ENCODE assay signal across 16 cellular contexts in the genomic region with DNA sequence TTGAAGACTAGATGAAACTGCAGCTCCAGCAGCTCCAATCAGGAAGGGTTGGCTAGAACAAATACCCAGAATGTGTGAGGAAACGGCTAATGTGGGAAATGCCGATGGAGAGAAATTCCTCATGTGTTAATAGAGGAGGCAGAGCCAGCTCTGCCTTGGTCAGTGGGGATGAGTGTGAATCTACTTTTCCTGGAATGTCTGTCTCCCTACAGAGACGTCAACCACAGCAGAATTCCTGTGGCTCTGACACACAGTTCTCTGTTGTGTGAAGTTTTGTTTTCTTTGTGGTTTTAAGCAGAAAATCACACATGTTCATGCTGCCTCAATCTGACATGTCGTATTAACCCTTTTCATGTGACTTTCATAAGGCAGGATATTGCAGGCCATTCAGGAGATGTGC.
DNase-seq lines count a peak whose midpoint lies in the region; ATAC-seq, FAIRE-seq and TF ChIP-seq lines count a peak whose summit lies in the region.
"Had no signal": no experiment of that assay in that cellular context is flagged by ENCODE, and none has a peak within 500 bp of the region (broad histone marks: within the 10 kb centered on the region; RNA-seq: fewer than 3 reads in every experiment).

No MANE protein-coding gene starts in this region.

- peak; percentile 98 for FAIRE-seq in H1 (lab: Jason Lieb, UNC)
- FAIRE-seq: GM12878 had no signal

- peak; percentile 79 for DNase-seq in BJ (ENCODE audit: low read depth)
- peak; percentile 29 for DNase-seq in PC-3
- no peak for DNase-seq in H1 (ENCODE audit: low read depth in 1 of 2, low spot score in 2 of 2)
- DNase-seq in mesenchymal stem cell: peak; percentile 96
- DNase-seq in HEK293T (ENCODE audit: extremely low spot score): no peak
- no peak for DNase-seq in uterus
- DNase-seq in substantia nigra (lab: John Stamatoyannopoulos, UW): no peak
- DNase-seq in activated T-helper 2 cell treated with anti-CD3 and anti-CD28 coated beads, Interferon-gamma antibody, Interleukin-2, Interleukin-4, amounts not matched to agents 10 μg/mL and 5 μg/mL and 100 μg/mL, durations not matched to agents 14 hours and 24 hours and 36 hours (ENCODE audit: low spot score): no peak
- DNase-seq: activated CD8-positive, alpha-beta memory T cell treated with anti-CD3 and anti-CD28 coated beads, Interleukin-2, amount 10 ng/mL, durations not matched to agents 7 days and 5 days; C1 segment of cervical spinal cord; NCI-H510A; stimulated activated CD4-positive, alpha-beta T cell treated with anti-CD3 and anti-CD28 coated beads, Interleukin-15, amount 100 ng/mL, for 24 hours; stimulated activated naive CD8-positive, alpha-beta T cell treated with anti-CD3 and anti-CD28 coated beads, Interleukin-15, Interleukin-2, amounts not matched to agents 100 U/mL and 50 U/mL, for 24 hours had no signal

- H2BK120ac ChIP-seq in H1 (replicated peaks; ENCODE audit: low read depth, low read length) (no peak overlapping the region), mesenchymal stem cell (ENCODE audit: low read depth, low read length) (no peak overlapping the region)

- no peaks in the 10 kb centered on the region for H3K4me1 Mint-ChIP-seq in activated T-helper 2 cell treated with anti-CD3 and anti-CD28 coated beads, Interferon-gamma antibody, Interleukin-2, Interleukin-4, amounts not matched to agents 10 μg/mL and 5 μg/mL and 100 μg/mL, durations not matched to agents 14 hours and 24 hours and 36 hours (ENCODE audit: low read depth)
- H3K4me1 Mint-ChIP-seq: activated CD8-positive, alpha-beta memory T cell treated with anti-CD3 and anti-CD28 coated beads, Interleukin-2, amount 10 ng/mL, durations not matched to agents 7 days and 5 days had no signal

- H3K56ac ChIP-seq in H1 (replicated peaks; ENCODE audit: insufficient read length, low read depth, low read length): no peak overlapping the region

- no peaks in the 10 kb centered on the region for H3K79me2 ChIP-seq in PC-3 (ENCODE audit: low read length)
- no peaks in the 10 kb centered on the region for H3K79me2 ChIP-seq in H1 (ENCODE audit: control insufficient read depth in 1 of 2, insufficient read depth in 2 of 2, low read length in 2 of 2)

- H3K18ac ChIP-seq in H1 (ENCODE audit: extremely low read depth, low read length): no peak overlapping the region
- peak overlapping the region in 1 of 2 experiments; percentile 84 for H3K18ac ChIP-seq in mesenchymal stem cell (ENCODE audit: low read depth in 1 of 2, low read length in 2 of 2)

- H2BK15ac ChIP-seq in H1 (ENCODE audit: low read length) (no peak overlapping the region), mesenchymal stem cell (ENCODE audit: low read depth, poor library complexity, severe bottlenecking) (no peak overlapping the region)

- intact Hi-C loops in PC-3 (cut with micrococcal nuclease): no loop called here
- intact Hi-C loops in uterus (cut with DNase I; ENCODE audit: low total_unique reads): no loop called here
- intact Hi-C loops in activated T-helper 2 cell treated with anti-CD3 and anti-CD28 coated beads, Interferon-gamma antibody, Interleukin-2, Interleukin-4, amounts not matched to agents 10 μg/mL and 5 μg/mL and 100 μg/mL, durations not matched to agents 14 hours and 24 hours and 36 hours (cut with micrococcal nuclease): no loop called here

- no peak overlapping the region for H3K4me3 ChIP-seq in BJ (ENCODE audit: low read depth, low read length)
- no peak overlapping the region for H3K4me3 ChIP-seq in PC-3 (ENCODE audit: low read length)
- H3K4me3 ChIP-seq in H1 (ENCODE audit: extremely low read depth in 1 of 4, insufficient read depth in 2 of 4, low read depth in 3 of 4, low read length in 4 of 4): no peak overlapping the region
- H3K4me3 ChIP-seq in mesenchymal stem cell (ENCODE audit: insufficient read depth in 1 of 2, low read depth in 1 of 2, low read length in 2 of 2): no peak overlapping the region
- no peak overlapping the region for H3K4me3 ChIP-seq in uterus
- H3K4me3 ChIP-seq: cardiac muscle cell, GM12878 had no signal

- H3K27me3 ChIP-seq in BJ (ENCODE audit: control insufficient read depth, insufficient read depth, low read length) (peaks cover 11% of the 10 kb centered on the region), PC-3 (ENCODE audit: low read length) (peaks cover 45% of the 10 kb centered on the region), H1 (replicated peaks in 1 of 4; ENCODE audit: control insufficient read depth in 3 of 4, extremely low read depth in 1 of 4, insufficient read depth in 3 of 4, low read length in 3 of 4) (no peaks in the 10 kb centered on the region), mesenchymal stem cell (ENCODE audit: control insufficient read depth in 1 of 2, insufficient read depth in 1 of 2, low read length in 2 of 2) (peaks cover 0 to 33% of the 10 kb centered on the region in 2 experiments), uterus (no peaks in the 10 kb centered on the region)
- H3K27me3 ChIP-seq: cardiac muscle cell had no signal

- no peak overlapping the region for H2AFZ ChIP-seq in PC-3 (ENCODE audit: low read length)
- no peak overlapping the region for H2AFZ ChIP-seq in H1 (ENCODE audit: low read length)
- H2AFZ ChIP-seq in mesenchymal stem cell (ENCODE audit: low read depth, low read length): no peak overlapping the region

- H3K27me3 Mint-ChIP-seq in activated T-helper 2 cell treated with anti-CD3 and anti-CD28 coated beads, Interferon-gamma antibody, Interleukin-2, Interleukin-4, amounts not matched to agents 10 μg/mL and 5 μg/mL and 100 μg/mL, durations not matched to agents 14 hours and 24 hours and 36 hours (ENCODE audit: low read depth): no peaks in the 10 kb centered on the region
- H3K27me3 Mint-ChIP-seq: activated CD8-positive, alpha-beta memory T cell treated with anti-CD3 and anti-CD28 coated beads, Interleukin-2, amount 10 ng/mL, durations not matched to agents 7 days and 5 days; natural killer cell treated with Interleukin-12 subunit alpha and Interleukin-12 subunit beta and Interleukin-15 and Interleukin-18, amount 100 ng/mL, for 72 hours had no signal

- 84% methylated on average over 4 of the region's 4 CpGs; no CpG with 5 or more reads in 1 of the 2 experiments for WGBS in H1 (ENCODE audit: extremely low coverage in 1 of 2, insufficient coverage in 1 of 2, insufficient read length in 1 of 2, insufficient replicate concordance in 2 of 2, low coverage in 1 of 2, low lambda C conversion rate in 2 of 2, missing lambda C conversion rate in 1 of 2), 2 experiments
- 0% methylated on average over 3 of the region's 4 CpGs for WGBS in mesenchymal stem cell

- H2BK20ac ChIP-seq in H1 (ENCODE audit: low read length): no peak overlapping the region

- 0 out of 2 replicates have a peak overlapping the region, but pooled peaks have one; percentile 30 for H2AK5ac ChIP-seq in H1 (ENCODE audit: low read depth, low read length)
- peak overlapping the region; percentile 80 for H2AK5ac ChIP-seq in mesenchymal stem cell (ENCODE audit: low read length, severe bottlenecking)

- H3K36me3 ChIP-seq in BJ (ENCODE audit: control insufficient read depth, insufficient read depth, low read length) (no peaks in the 10 kb centered on the region), PC-3 (ENCODE audit: low read depth, low read length) (no peaks in the 10 kb centered on the region), H1 (ENCODE audit: control insufficient read depth in 2 of 4, insufficient read depth in 4 of 4, low read length in 3 of 4) (no peaks in the 10 kb centered on the region; a peak in 1 of 8 replicates), mesenchymal stem cell (ENCODE audit: control insufficient read depth in 1 of 2, insufficient read depth in 2 of 2, low read depth in 1 of 2, low read length in 2 of 2) (no peaks in the 10 kb centered on the region), uterus (no peaks in the 10 kb centered on the region)
- H3K36me3 ChIP-seq: cardiac muscle cell had no signal

- no peak overlapping the region for H3K4me3 Mint-ChIP-seq in activated T-helper 2 cell treated with anti-CD3 and anti-CD28 coated beads, Interferon-gamma antibody, Interleukin-2, Interleukin-4, amounts not matched to agents 10 μg/mL and 5 μg/mL and 100 μg/mL, durations not matched to agents 14 hours and 24 hours and 36 hours (ENCODE audit: low read depth)
- H3K4me3 Mint-ChIP-seq: activated CD8-positive, alpha-beta memory T cell treated with anti-CD3 and anti-CD28 coated beads, Interleukin-2, amount 10 ng/mL, durations not matched to agents 7 days and 5 days; natural killer cell treated with Interleukin-12 subunit alpha and Interleukin-12 subunit beta and Interleukin-15 and Interleukin-18, amount 100 ng/mL, for 72 hours had no signal

- H3K36me3 Mint-ChIP-seq in activated T-helper 2 cell treated with anti-CD3 and anti-CD28 coated beads, Interferon-gamma antibody, Interleukin-2, Interleukin-4, amounts not matched to agents 10 μg/mL and 5 μg/mL and 100 μg/mL, durations not matched to agents 14 hours and 24 hours and 36 hours (ENCODE audit: low read depth): no peaks in the 10 kb centered on the region
- H3K36me3 Mint-ChIP-seq: activated CD8-positive, alpha-beta memory T cell treated with anti-CD3 and anti-CD28 coated beads, Interleukin-2, amount 10 ng/mL, durations not matched to agents 7 days and 5 days; natural killer cell treated with Interleukin-12 subunit alpha and Interleukin-12 subunit beta and Interleukin-15 and Interleukin-18, amount 100 ng/mL, for 72 hours had no signal

- no peaks in the 10 kb centered on the region for H3K9me3 Mint-ChIP-seq in activated T-helper 2 cell treated with anti-CD3 and anti-CD28 coated beads, Interferon-gamma antibody, Interleukin-2, Interleukin-4, amounts not matched to agents 10 μg/mL and 5 μg/mL and 100 μg/mL, durations not matched to agents 14 hours and 24 hours and 36 hours
- H3K9me3 Mint-ChIP-seq: natural killer cell treated with Interleukin-12 subunit alpha and Interleukin-12 subunit beta and Interleukin-15 and Interleukin-18, amount 100 ng/mL, for 72 hours had no signal

- no peak overlapping the region for H2BK5ac ChIP-seq in H1 (ENCODE audit: low read depth, low read length)
- H2BK5ac ChIP-seq in mesenchymal stem cell (ENCODE audit: low read depth, low read length, poor library complexity, severe bottlenecking): no peak overlapping the region

- H3K23me2 ChIP-seq in H1 (ENCODE audit: low read depth, low read length): no peaks in the 10 kb centered on the region

- no peak overlapping the region for H3K23ac ChIP-seq in H1 (ENCODE audit: insufficient read length)
- no peak overlapping the region for H3K23ac ChIP-seq in mesenchymal stem cell (ENCODE audit: low read length in 2 of 2)

- TF ChIP-seq POLR2A in H1 (IDR thresholded peaks at IDR 0.05; ENCODE audit: control extremely low read depth in 1 of 2, low read depth in 2 of 2, low read length in 2 of 2) (no peak), uterus (IDR thresholded peaks at IDR 0.05) (no peak)

- no peaks in the 10 kb centered on the region for H3K9me2 ChIP-seq in PC-3 (replicated peaks; ENCODE audit: low read length)

- H3K9ac ChIP-seq in PC-3 (ENCODE audit: low read length) (no peak overlapping the region), H1 (replicated peaks in 1 of 4; ENCODE audit: extremely low read depth in 1 of 4, low read depth in 3 of 4, low read length in 3 of 4) (no peak overlapping the region), mesenchymal stem cell (ENCODE audit: low read length) (no peak overlapping the region)

- no TSS peak for BruUV-seq in PC-3 (replicated peaks; lab: Mats Ljungman, UMichigan)

- CTCF ChIA-PET in BJ (lab: Yijun Ruan, JAX) (interaction anchor here (1.9 kb wide), 1 partner anchor 82 kb away, joined by 4 read pairs; no protein-coding TSS in a partner anchor), PC-3 (lab: Charles Lee) (no interaction called here), H1 (lab: Charles Lee; ENCODE audit: partially characterized antibody) (no interaction called here), HEK293T (lab: Yijun Ruan, JAX) (interaction anchor here (1.1 kb wide), 1 partner anchor 400 kb away, joined by 3 read pairs; no protein-coding TSS in a partner anchor)

- no peaks in the 10 kb centered on the region for H3K9me3 ChIP-seq in PC-3 (ENCODE audit: low read length)
- no peaks in the 10 kb centered on the region for H3K9me3 ChIP-seq in H1 (ENCODE audit: insufficient read depth in 2 of 2, low read depth in 1 of 2, low read length in 1 of 2)
- no peaks in the 10 kb centered on the region for H3K9me3 ChIP-seq in mesenchymal stem cell (ENCODE audit: control insufficient read depth, low read length)
- no peaks in the 10 kb centered on the region for H3K9me3 ChIP-seq in uterus

- H4K8ac ChIP-seq in H1 (ENCODE audit: extremely low read depth, insufficient read depth, low read length) (no peak overlapping the region), mesenchymal stem cell (ENCODE audit: low read length) (no peak overlapping the region)

- POLR2A ChIA-PET in BJ (lab: Charles Lee): no interaction called here
- POLR2A ChIA-PET in PC-3 (lab: Charles Lee; ENCODE audit: unreplicated experiment): no interaction called here
- POLR2A ChIA-PET in H1 (lab: Charles Lee; ENCODE audit: partially characterized antibody): no interaction called here
- POLR2A ChIA-PET in HEK293T (lab: Yijun Ruan, JAX): no interaction called here

- no peaks in the 10 kb centered on the region for H3F3A ChIP-seq in PC-3 (ENCODE audit: low read length, unreplicated experiment)

- no peaks in the 10 kb centered on the region for H4K20me1 ChIP-seq in PC-3 (ENCODE audit: low read length)
- H4K20me1 ChIP-seq in H1 (replicated peaks in 1 of 2; ENCODE audit: control insufficient read depth in 1 of 2, insufficient read depth in 2 of 2, low read length in 2 of 2): no peaks in the 10 kb centered on the region

- H4K5ac ChIP-seq in H1 (ENCODE audit: insufficient read length, low read depth, low read length): no peak overlapping the region

- no peak overlapping the region for H3K4me2 ChIP-seq in PC-3 (ENCODE audit: low read length)
- H3K4me2 ChIP-seq in H1 (ENCODE audit: insufficient read depth in 1 of 2, low read depth in 2 of 2, low read length in 2 of 2): no peak overlapping the region
- H3K4me2 ChIP-seq in mesenchymal stem cell (ENCODE audit: low read length, poor library complexity, severe bottlenecking): no peak overlapping the region

- TF ChIP-seq RAD21 in H1 (IDR thresholded peaks at IDR 0.05 in 1 of 2, conservative IDR thresholded peaks at IDR 0.05 in 1 of 2; ENCODE audit: low read depth in 2 of 2, low read length in 2 of 2): no peak

- ATAC-seq in PC-3: no peak
- ATAC-seq: activated CD8-positive, alpha-beta memory T cell treated with anti-CD3 and anti-CD28 coated beads, Interleukin-2, amount 10 ng/mL, durations not matched to agents 7 days and 5 days; GM12878; natural killer cell treated with Interleukin-12 subunit alpha and Interleukin-12 subunit beta and Interleukin-15 and Interleukin-18, amount 100 ng/mL, for 72 hours; stimulated activated naive CD8-positive, alpha-beta T cell treated with anti-CD3 and anti-CD28 coated beads, Interleukin-15, Interleukin-2, amounts not matched to agents 100 U/mL and 50 U/mL, for 24 hours had no signal

- no peaks in the 10 kb centered on the region for H3K4me1 ChIP-seq in PC-3 (ENCODE audit: insufficient read depth, low read length)
- 0 out of 7 replicates have a peak, but pooled peaks cover 0 to 3% (median 0%) of the 10 kb centered on the region in 4 experiments for H3K4me1 ChIP-seq in H1 (replicated peaks in 1 of 4; ENCODE audit: control insufficient read depth in 3 of 4, insufficient read depth in 4 of 4, low read length in 3 of 4)
- peaks cover 14% of the 10 kb centered on the region for H3K4me1 ChIP-seq in mesenchymal stem cell (ENCODE audit: control insufficient read depth, insufficient read depth, low read depth, low read length)
- no peaks in the 10 kb centered on the region for H3K4me1 ChIP-seq in uterus

- no peak overlapping the region for H3K27ac Mint-ChIP-seq in activated T-helper 2 cell treated with anti-CD3 and anti-CD28 coated beads, Interferon-gamma antibody, Interleukin-2, Interleukin-4, amounts not matched to agents 10 μg/mL and 5 μg/mL and 100 μg/mL, durations not matched to agents 14 hours and 24 hours and 36 hours
- H3K27ac Mint-ChIP-seq: activated CD8-positive, alpha-beta memory T cell treated with anti-CD3 and anti-CD28 coated beads, Interleukin-2, amount 10 ng/mL, durations not matched to agents 7 days and 5 days; natural killer cell treated with Interleukin-12 subunit alpha and Interleukin-12 subunit beta and Interleukin-15 and Interleukin-18, amount 100 ng/mL, for 72 hours had no signal

- H3K4ac ChIP-seq in H1 (replicated peaks; ENCODE audit: insufficient read length, low read depth, low read length) (no peak overlapping the region), mesenchymal stem cell (ENCODE audit: low read depth in 1 of 2, low read length in 2 of 2) (no peak overlapping the region)

- no peak overlapping the region for H3K14ac ChIP-seq in H1 (ENCODE audit: insufficient read length)
- no peak overlapping the region for H3K14ac ChIP-seq in mesenchymal stem cell (ENCODE audit: low read length in 2 of 2)

- H4K91ac ChIP-seq in H1 (replicated peaks; ENCODE audit: insufficient read length, low read length) (no peak overlapping the region), mesenchymal stem cell (ENCODE audit: low read length) (no peak overlapping the region)

- no peak for TF ChIP-seq CTCF in BJ (IDR thresholded peaks at IDR 0.05; ENCODE audit: insufficient read depth, low read depth, low read length)
- TF ChIP-seq CTCF in PC-3 (conservative IDR thresholded peaks at IDR 0.05; ENCODE audit: low read depth, low read length): no peak
- TF ChIP-seq CTCF in H1 (IDR thresholded peaks at IDR 0.05; ENCODE audit: control extremely low read depth in 1 of 3, insufficient read depth in 1 of 3, low read depth in 1 of 3, low read length in 3 of 3): no peak
- no peak for TF ChIP-seq CTCF in uterus (IDR thresholded peaks at IDR 0.05)

- TF ChIP-seq EP300 in H1 (IDR thresholded peaks at IDR 0.05; ENCODE audit: borderline replicate concordance in 1 of 2, low read depth in 2 of 2, low read length in 2 of 2): no peak

- H3K79me1 ChIP-seq in H1 (ENCODE audit: low read depth, low read length): no peaks in the 10 kb centered on the region
- H3K79me1 ChIP-seq in mesenchymal stem cell (replicated peaks; ENCODE audit: low read length, poor library complexity, severe bottlenecking): peaks cover 7% of the 10 kb centered on the region

- H2BK12ac ChIP-seq in H1 (ENCODE audit: low read depth, low read length) (peak overlapping the region; percentile 65; the same call in 1 of the 2 replicates), mesenchymal stem cell (ENCODE audit: low read length in 2 of 2) (no peak overlapping the region)

- H3K27ac ChIP-seq in PC-3 (ENCODE audit: low read length): no peak overlapping the region
- no peak overlapping the region for H3K27ac ChIP-seq in H1 (ENCODE audit: low read depth, low read length)
- peak overlapping the region; percentile 92 for H3K27ac ChIP-seq in mesenchymal stem cell (ENCODE audit: low read length, poor library complexity, severe bottlenecking)
- H3K27ac ChIP-seq in uterus: no peak overlapping the region
- H3K27ac ChIP-seq in substantia nigra (ENCODE audit: low read depth, low read length, poor library complexity, severe bottlenecking): no peak overlapping the region
- H3K27ac ChIP-seq: cardiac muscle cell had no signal

Comparison
In these comparisons a context has a peak if more than half of its experiments do, and no peak if none do; other contexts are left out.
1. DNase-seq: peak in BJ (single experiment), PC-3 (single experiment) and mesenchymal stem cell (single experiment); none in H1 (0 of 2), HEK293T (single experiment), uterus (0 of 2), substantia nigra (0 of 49) and activated T-helper 2 cell treated with anti-CD3 and anti-CD28 coated beads, Interferon-gamma antibody, Interleukin-2, Interleukin-4, amounts not matched to agents 10 μg/mL and 5 μg/mL and 100 μg/mL, durations not matched to agents 14 hours and 24 hours and 36 hours (single experiment).
2. CTCF ChIA-PET loops: an anchor here in BJ (1.9 kb wide) and HEK293T (1.1 kb wide); none called in PC-3 and H1.